ENCODE assay signal across 8 cellular contexts in genomic region chr6:125191916-125192609, GRCh38. TPM values are rescaled to one million over a fixed set of nuclear protein-coding genes. Genes with fewer than 3 reads are reported as not detected.
A peak's percentile ranks its signal among the peaks of the same experiment; 100 is the strongest.
DNase-seq lines count a peak whose midpoint lies in the region; ATAC-seq and TF ChIP-seq lines count a peak whose summit lies in the region.

No MANE protein-coding gene starts in this region.

- ATAC-seq in GM21390 (IDR thresholded peaks at IDR 0.05; ENCODE audit: unreplicated experiment), result peak; percentile 99

- H3K27ac ChIP-seq in HL-60 (replicated peaks), result no peak overlapping the region

- DNase-seq in EH (ENCODE audit: low read depth) (peak; percentile 87), HL-60 (ENCODE audit: low read depth in 1 of 2, low spot score in 1 of 2) (peak; percentile 39 to 66), RKO (ENCODE audit: low spot score) (peak; percentile 92), glutamatergic neuron (peak; percentile 54), retina (peak; percentile 18), putamen (ENCODE audit: low spot score) (no peak)
- peak; percentile 6 to 8 for DNase-seq in activated T-helper 1 cell treated with anti-CD3 and anti-CD28 coated beads, Interleukin-2, amount 50 U/mL, for 16 hours (ENCODE audit: low read depth in 1 of 2, low spot score in 1 of 2)

- H3K27me3 ChIP-seq in HL-60 (ENCODE audit: insufficient read depth, poor library complexity, severe bottlenecking), result peaks cover 3% of the 10 kb centered on the region

- no peaks in the 10 kb centered on the region for H3K27me3 Mint-ChIP-seq in glutamatergic neuron (ENCODE audit: unreplicated experiment)

- no peaks in the 10 kb centered on the region for H3K9me3 Mint-ChIP-seq in glutamatergic neuron (ENCODE audit: unreplicated experiment)

- no peak overlapping the region for H3K4me3 ChIP-seq in HL-60 (replicated peaks; ENCODE audit: insufficient read depth, low read length)

- TF ChIP-seq CTCF in HL-60 (IDR thresholded peaks at IDR 0.05; ENCODE audit: insufficient read depth, low read length), result peak; percentile 60
- TF ChIP-seq CTCF in glutamatergic neuron (IDR thresholded peaks at IDR 0.05; ENCODE audit: partially characterized antibody, unreplicated experiment), result peak; percentile 91

- H3K36me3 Mint-ChIP-seq in glutamatergic neuron (ENCODE audit: unreplicated experiment), result no peaks in the 10 kb centered on the region

- H3K4me1 Mint-ChIP-seq in glutamatergic neuron (ENCODE audit: low read depth, unreplicated experiment), result no peaks in the 10 kb centered on the region

- H3K4me3 Mint-ChIP-seq in glutamatergic neuron (ENCODE audit: unreplicated experiment), result no peak overlapping the region

- no peak overlapping the region for H3K27ac Mint-ChIP-seq in glutamatergic neuron (ENCODE audit: unreplicated experiment)

RNA-seq across cellular contexts. Expression of gene TPD52L1, which starts 38.5 kb away (rescaled TPM):
- total RNA-seq in glutamatergic neuron (ENCODE audit: unreplicated experiment), result not detected
